In the genomic region with DNA sequence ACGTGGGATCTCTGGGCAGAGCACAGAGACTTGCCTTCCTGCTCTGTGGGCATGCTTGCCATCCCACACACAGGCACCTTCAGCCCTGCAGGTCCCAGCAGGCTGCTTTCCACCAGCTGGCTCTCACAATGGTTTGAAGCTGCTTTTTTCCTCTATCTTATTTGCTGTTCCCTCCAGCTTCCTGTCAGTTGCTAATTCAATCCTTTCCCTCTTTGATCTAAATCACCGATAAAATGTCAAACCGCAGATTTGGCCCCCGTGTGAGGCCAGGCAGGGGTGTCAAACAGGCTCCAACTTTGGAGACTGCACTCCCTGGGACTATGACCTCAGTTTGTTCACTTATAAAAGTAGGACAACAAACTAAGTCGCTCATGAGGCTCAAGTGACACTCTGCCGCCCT, we compare ENCODE assay signal across 16 cellular contexts. TPM values are rescaled to one million over a fixed set of nuclear protein-coding genes. Genes with fewer than 3 reads are reported as not detected.
DNase-seq lines count a peak whose midpoint lies in the region; ATAC-seq lines count a peak whose summit lies in the region.
"Had no signal": no experiment of that assay in that cellular context is flagged by ENCODE, and none has a peak within 500 bp of the region (broad histone marks: within the 10 kb centered on the region; RNA-seq: fewer than 3 reads in every experiment).

No MANE protein-coding gene starts in this region.

- no peak overlapping the region for H4K91ac ChIP-seq in neuronal stem cell (ENCODE audit: low read depth, low read length, poor library complexity)

- H3K27ac ChIP-seq in KOPT-K1 (ENCODE audit: low read depth, low read length, poor library complexity, severe bottlenecking) (peak overlapping the region; percentile 77), neuronal stem cell (replicated peaks; ENCODE audit: low read length) (no peak overlapping the region)

- no CpG with 5 or more reads among the region's 6 CpGs for WGBS in neuronal stem cell (ENCODE audit: extremely low coverage in 2 of 2, insufficient read length in 2 of 2, insufficient replicate concordance in 1 of 2), 2 donors

- no peaks in the 10 kb centered on the region for H3K9me3 Mint-ChIP-seq in activated naive CD4-positive, alpha-beta T cell treated with anti-CD3 and anti-CD28 coated beads for 36 hours
- H3K9me3 Mint-ChIP-seq in activated T-helper 17 cell treated with anti-CD3 and anti-CD28 coated beads, Interleukin-2, amount 50 U/mL, for 72 hours, result no peaks in the 10 kb centered on the region

- intact Hi-C loops in activated naive CD4-positive, alpha-beta T cell treated with anti-CD3 and anti-CD28 coated beads for 36 hours (cut with micrococcal nuclease), result no loop called here

- no peak overlapping the region for H2AFZ ChIP-seq in neuronal stem cell (ENCODE audit: low read length)

- H3K4me3 ChIP-seq in neuronal stem cell (ENCODE audit: low read length in 2 of 2), result no peak overlapping the region

- no peak overlapping the region for H2AK5ac ChIP-seq in neuronal stem cell (ENCODE audit: low read depth, low read length)

- no peaks in the 10 kb centered on the region for H3K36me3 Mint-ChIP-seq in activated naive CD4-positive, alpha-beta T cell treated with anti-CD3 and anti-CD28 coated beads for 36 hours (ENCODE audit: low read depth)
- no peaks in the 10 kb centered on the region for H3K36me3 Mint-ChIP-seq in activated T-helper 17 cell treated with anti-CD3 and anti-CD28 coated beads, Interleukin-2, amount 50 U/mL, for 72 hours (ENCODE audit: low read depth)

- no peaks in the 10 kb centered on the region for H3K79me1 ChIP-seq in neuronal stem cell (ENCODE audit: low read depth, low read length)

- no peaks in the 10 kb centered on the region for H3K36me3 ChIP-seq in KOPT-K1 (ENCODE audit: insufficient read depth, low read length)
- no peaks in the 10 kb centered on the region for H3K36me3 ChIP-seq in neuronal stem cell (replicated peaks in 1 of 2; ENCODE audit: control insufficient read depth in 2 of 2, insufficient read depth in 2 of 2, low read length in 2 of 2)

- no peak overlapping the region for H3K9ac ChIP-seq in neuronal stem cell (ENCODE audit: low read depth, low read length, poor library complexity)

- no peak overlapping the region for H2BK15ac ChIP-seq in neuronal stem cell (ENCODE audit: low read length)

- DNase-seq in activated naive CD4-positive, alpha-beta T cell treated with anti-CD3 and anti-CD28 coated beads for 36 hours, result peak; percentile 13
- DNase-seq in activated naive CD4-positive, alpha-beta T cell treated with anti-CD3 and anti-CD28 coated beads, Interleukin-2, amount 50 U/mL, for 16 hours, result no peak
- no peak for DNase-seq in neuronal stem cell (ENCODE audit: low spot score)
- DNase-seq in DMS153 treated with DMSO at 0.1 percent for 48 hours (lab: John Stamatoyannopoulos, UW; ENCODE audit: unreplicated experiment), result no peak
- DNase-seq in activated T-cell treated with anti-CD3 and anti-CD28 coated beads for 4 hours, result no peak
- DNase-seq: HCEC 1CT, MM.1S, NCI-H1105, NCI-H187 treated with DMSO at 0.1 percent for 48 hours, NCI-H446, NCI-H748 treated with DMSO at 0.1 percent for 48 hours, PC-3 had no signal

- H3K4me1 Mint-ChIP-seq in activated naive CD4-positive, alpha-beta T cell treated with anti-CD3 and anti-CD28 coated beads for 36 hours (ENCODE audit: low read depth), result peaks cover 8% of the 10 kb centered on the region
- peaks cover 11% of the 10 kb centered on the region for H3K4me1 Mint-ChIP-seq in activated T-helper 17 cell treated with anti-CD3 and anti-CD28 coated beads, Interleukin-2, amount 50 U/mL, for 72 hours

- no peak overlapping the region for H3K4me2 ChIP-seq in neuronal stem cell (ENCODE audit: insufficient read depth, low read length, poor library complexity, severe bottlenecking)

- H3K9me3 ChIP-seq in KOPT-K1 (ENCODE audit: insufficient read depth, low read length, poor library complexity, severe bottlenecking) (no peaks in the 10 kb centered on the region), neuronal stem cell (replicated peaks in 1 of 2; ENCODE audit: control insufficient read depth in 2 of 2, insufficient read depth in 1 of 2, low read depth in 1 of 2, low read length in 2 of 2) (no peaks in the 10 kb centered on the region)

- no peak overlapping the region for H3K14ac ChIP-seq in neuronal stem cell (ENCODE audit: low read length)

- H3K4ac ChIP-seq in neuronal stem cell (ENCODE audit: low read length), result no peak overlapping the region

- H2BK120ac ChIP-seq in neuronal stem cell (ENCODE audit: low read depth, low read length), result no peak overlapping the region

- H2BK12ac ChIP-seq in neuronal stem cell (ENCODE audit: low read length), result no peak overlapping the region

- no peak overlapping the region for H2BK5ac ChIP-seq in neuronal stem cell (ENCODE audit: low read length)

- ATAC-seq in activated T-helper 17 cell treated with anti-CD3 and anti-CD28 coated beads, Interleukin-2, amount 50 U/mL, for 72 hours (replicated peaks), result peak; percentile 38
- ATAC-seq in HG03432 (IDR thresholded peaks at IDR 0.05; ENCODE audit: unreplicated experiment), result no peak
- ATAC-seq: PC-3 had no signal

- H3K27ac Mint-ChIP-seq in activated naive CD4-positive, alpha-beta T cell treated with anti-CD3 and anti-CD28 coated beads for 36 hours, result no peak overlapping the region
- peak overlapping the region; percentile 78 for H3K27ac Mint-ChIP-seq in activated T-helper 17 cell treated with anti-CD3 and anti-CD28 coated beads, Interleukin-2, amount 50 U/mL, for 72 hours

- H3K23ac ChIP-seq in neuronal stem cell (ENCODE audit: low read depth, low read length, poor library complexity), result peak overlapping the region; percentile 40

- peaks cover 0 to under 1% of the 10 kb centered on the region in 2 donors for H3K4me1 ChIP-seq in neuronal stem cell (ENCODE audit: control insufficient read depth in 2 of 2, insufficient read depth in 1 of 2, low read depth in 1 of 2, low read length in 2 of 2)

- peaks cover 0 to 44% (median 0%) of the 10 kb centered on the region in 3 experiments for H3K27me3 ChIP-seq in neuronal stem cell (ENCODE audit: control insufficient read depth in 3 of 3, insufficient read depth in 3 of 3, low read depth in 1 of 3, low read length in 3 of 3)

- no peaks in the 10 kb centered on the region for H3K27me3 Mint-ChIP-seq in activated naive CD4-positive, alpha-beta T cell treated with anti-CD3 and anti-CD28 coated beads for 36 hours (ENCODE audit: low read depth)
- H3K27me3 Mint-ChIP-seq in activated T-helper 17 cell treated with anti-CD3 and anti-CD28 coated beads, Interleukin-2, amount 50 U/mL, for 72 hours, result no peaks in the 10 kb centered on the region

- H3K18ac ChIP-seq in neuronal stem cell (ENCODE audit: low read length), result no peak overlapping the region

- no peak overlapping the region for H3K4me3 Mint-ChIP-seq in activated naive CD4-positive, alpha-beta T cell treated with anti-CD3 and anti-CD28 coated beads for 36 hours
- H3K4me3 Mint-ChIP-seq in activated T-helper 17 cell treated with anti-CD3 and anti-CD28 coated beads, Interleukin-2, amount 50 U/mL, for 72 hours, result peak overlapping the region; percentile 11

- H4K8ac ChIP-seq in neuronal stem cell (ENCODE audit: low read depth, low read length), result no peak overlapping the region

- CTCF ChIA-PET in activated naive CD4-positive, alpha-beta T cell treated with anti-CD3 and anti-CD28 coated beads for 36 hours (lab: Charles Lee), result no interaction called here

RNA-seq across cellular contexts. Expression of gene PCMTD2, which starts 40.6 kb away (rescaled TPM):
- 10 to 100 TPM; 34.5 to 36.7 TPM for total RNA-seq in activated naive CD4-positive, alpha-beta T cell treated with anti-CD3 and anti-CD28 coated beads for 36 hours
- 10 to 100 TPM; 29.6 to 37.9 TPM for total RNA-seq in activated T-helper 17 cell treated with anti-CD3 and anti-CD28 coated beads, Interleukin-2, amount 50 U/mL, for 72 hours
- 40.9 TPM for polyA plus RNA-seq in neuronal stem cell (2013, experiment 1 of 2)
- 42.6 TPM for polyA plus RNA-seq in neuronal stem cell (2013, experiment 2 of 2)

RNA-seq across cellular contexts. Expression of gene MYT1, which starts 50.7 kb away (rescaled TPM):
- total RNA-seq in activated naive CD4-positive, alpha-beta T cell treated with anti-CD3 and anti-CD28 coated beads for 36 hours, result under 1 TPM; 0.05 TPM
- total RNA-seq in activated T-helper 17 cell treated with anti-CD3 and anti-CD28 coated beads, Interleukin-2, amount 50 U/mL, for 72 hours, result under 1 TPM in 1 of 2 donors, not detected in 1; 0.16 TPM
- polyA plus RNA-seq in neuronal stem cell (2013, experiment 1 of 2), result 3.1 TPM
- polyA plus RNA-seq in neuronal stem cell (2013, experiment 2 of 2), result 3.2 TPM
- total RNA-seq: HT1080 had no signal
